24 cellular contexts compared by ENCODE assay signal in genomic region chr18:13531681-13532325, GRCh38.
"Had no signal": no experiment of that assay in that cellular context is flagged by ENCODE, and none has a peak within 500 bp of the region (broad histone marks: within the 10 kb centered on the region; RNA-seq: fewer than 3 reads in every experiment).

No MANE protein-coding gene starts in this region.

- H3K27ac ChIP-seq: esophagus muscularis mucosa, foreskin keratinocyte, hepatocyte, left lung, neural progenitor cell, pancreas, stomach, testis, upper lobe of left lung had no signal

- H3K36me3 ChIP-seq: heart left ventricle, left lung, neural progenitor cell, pancreas, stomach, upper lobe of left lung had no signal

- H3K27me3 ChIP-seq: dorsolateral prefrontal cortex, esophagus muscularis mucosa, foreskin keratinocyte, gastroesophageal sphincter, heart left ventricle, hepatocyte, left lung, neural progenitor cell, pancreas, stomach, testis, tibial artery, upper lobe of left lung had no signal

- H3K36me3 Mint-ChIP-seq: neural progenitor cell had no signal

- DNase-seq: dorsolateral prefrontal cortex; effector CD4-positive, alpha-beta T cell; foreskin keratinocyte; heart left ventricle; left cardiac atrium; mesenchymal stem cell; naive thymus-derived CD4-positive, alpha-beta T cell; retina; small intestine; stimulated activated CD4-positive, alpha-beta T cell treated with anti-CD3 and anti-CD28 coated beads, Interleukin-15, amount 100 ng/mL, for 24 hours; stimulated activated CD4-positive, alpha-beta T cell treated with anti-CD3 and anti-CD28 coated beads, Interleukin-4, amount 100 ng/mL, for 1 hour; stimulated activated CD8-positive, alpha-beta memory T cell treated with anti-CD3 and anti-CD28 coated beads, Interleukin-4, amount 100 ng/mL, for 48 hours; stimulated activated naive CD4-positive, alpha-beta T cell treated with Interleukin-2 at 50 U/mL for 16 hours; stomach; testis; tibial artery had no signal

- H3K4me1 Mint-ChIP-seq: neural progenitor cell had no signal

- H3K9me3 ChIP-seq: esophagus muscularis mucosa, gastroesophageal sphincter, heart left ventricle, left lung, pancreas, stomach, testis, tibial artery, upper lobe of left lung had no signal

- H3K79me2 ChIP-seq: hepatocyte had no signal

- H2AFZ ChIP-seq: hepatocyte, neural progenitor cell had no signal

- H3K9ac ChIP-seq: neural progenitor cell had no signal

- H3K4me3 Mint-ChIP-seq: naive thymus-derived CD4-positive, alpha-beta T cell; nephron; neural progenitor cell had no signal

- ATAC-seq: foreskin keratinocyte had no signal

- H3K27ac Mint-ChIP-seq: neural progenitor cell had no signal

- H3K27me3 Mint-ChIP-seq: naive thymus-derived CD4-positive, alpha-beta T cell had no signal

- H3K4me2 ChIP-seq: hepatocyte, neural progenitor cell had no signal

- H3K4me3 ChIP-seq: dorsolateral prefrontal cortex, esophagus muscularis mucosa, gastroesophageal sphincter, heart left ventricle, hepatocyte, left lung, neural progenitor cell, pancreas, stomach, testis, tibial artery, upper lobe of left lung had no signal

- H3K9me3 Mint-ChIP-seq: naive thymus-derived CD4-positive, alpha-beta T cell; nephron; neural progenitor cell had no signal

- H3K4me1 ChIP-seq: foreskin keratinocyte, neural progenitor cell, testis had no signal
